28 cellular contexts compared by ENCODE assay signal in genomic region chr16:54359555-54359954, GRCh38.
"Had no signal": no experiment of that assay in that cellular context is flagged by ENCODE, and none has a peak within 500 bp of the region (broad histone marks: within the 10 kb centered on the region; RNA-seq: fewer than 3 reads in every experiment).

No MANE protein-coding gene starts in this region.

- FAIRE-seq: bronchial epithelial cell, TTC549 had no signal

- H3K4me1 ChIP-seq: ascending aorta had no signal

- H3K27me3 ChIP-seq: ascending aorta, cardiac muscle cell had no signal

- ATAC-seq: activated CD8-positive, alpha-beta T cell treated with anti-CD3 and anti-CD28 coated beads for 36 hours; activated naive CD8-positive, alpha-beta T cell treated with anti-CD3 and anti-CD28 coated beads, Interleukin-2, amount 50 U/mL, for 24 hours had no signal

- DNase-seq: activated B cell treated with CpG ODN at 0.5 μM for 24 hours; activated CD4-positive, alpha-beta memory T cell treated with anti-CD3 and anti-CD28 coated beads for 36 hours; activated CD4-positive, alpha-beta T cell treated with anti-CD3 and anti-CD28 coated beads for 4 hours; activated CD4-positive, alpha-beta T cell treated with anti-CD3 and anti-CD28 coated beads, Interleukin-2, amount 10 ng/mL, durations not matched to agents 24 days and 14 days; activated CD4-positive, alpha-beta T cell treated with anti-CD3 and anti-CD28 coated beads, Interleukin-2, amount 50 U/mL, for 1 hour; activated CD4-positive, alpha-beta T cell treated with anti-CD3 and anti-CD28 coated beads, Interleukin-2, amount 50 U/mL, for 4 hours; activated CD4-positive, CD25-positive, alpha-beta regulatory T cell treated with anti-CD3 and anti-CD28 coated beads, Interleukin-2, amount 50 U/mL, for 72 hours; activated CD8-positive, alpha-beta memory T cell treated with anti-CD3 and anti-CD28 coated beads, Interleukin-2, amount 50 U/mL, for 48 hours; activated CD8-positive, alpha-beta T cell treated with anti-CD3 and anti-CD28 coated beads for 36 hours; activated effector memory CD4-positive, alpha-beta T cell treated with Interleukin-2 at 50 U/mL for 16 hours; activated gamma-delta T cell; activated naive CD4-positive, alpha-beta T cell treated with anti-CD3 and anti-CD28 coated beads, Interleukin-2, amount 10 ng/mL, durations not matched to agents 7 days and 5 days; activated naive CD4-positive, alpha-beta T cell treated with Interleukin-2 at 50 U/mL for 16 hours; activated naive CD8-positive, alpha-beta T cell treated with anti-CD3 and anti-CD28 coated beads, Interleukin-2, amount 10 ng/mL, durations not matched to agents 7 days and 5 days; activated naive CD8-positive, alpha-beta T cell treated with anti-CD3 and anti-CD28 coated beads, Interleukin-2, amount 50 U/mL, for 24 hours; activated T-cell treated with anti-CD3 and anti-CD28 coated beads, Interleukin-2, amount 50 U/mL, for 24 hours; activated T-cell treated with anti-CD3 and anti-CD28 coated beads, Interleukin-2, amount 50 U/mL, for 48 hours; amygdala; anterior cingulate cortex; central memory CD4-positive, alpha-beta T cell; T-helper 1 cell; T-helper 2 cell; T-helper 9 cell had no signal

- H3K4me3 ChIP-seq: cardiac muscle cell had no signal

- H3K27ac ChIP-seq: ascending aorta, cardiac muscle cell, VCaP had no signal

- H3K36me3 ChIP-seq: ascending aorta, cardiac muscle cell had no signal
